6 cellular contexts compared by ENCODE assay signal in the genomic region with DNA sequence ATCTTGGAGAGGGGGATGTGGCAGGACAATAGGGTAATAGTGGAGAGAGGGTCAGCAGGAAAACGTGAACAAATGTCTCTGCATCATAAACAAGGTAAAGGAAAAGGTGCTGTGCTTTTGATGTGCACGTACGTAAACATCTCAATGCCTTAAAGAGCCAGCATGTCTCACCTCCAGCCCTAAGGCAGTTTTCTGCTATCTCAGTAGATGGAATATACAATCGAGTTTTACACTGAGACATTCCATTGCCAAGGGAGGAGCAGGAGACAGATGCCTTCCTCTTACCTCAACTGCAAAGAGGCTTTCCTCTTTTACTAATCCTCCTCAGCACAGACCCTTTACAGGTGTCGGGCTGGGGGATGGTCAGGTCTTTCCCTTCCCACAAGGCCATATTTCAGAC.
DNase-seq lines count a peak whose midpoint lies in the region; ATAC-seq and TF ChIP-seq lines count a peak whose summit lies in the region.
"Not testable (repeated sequence)": the region's sequence is repeated elsewhere in the genome, so short reads cannot be mapped to it uniquely, and the experiment has no call there.

No MANE protein-coding gene starts in this region.

- 0 out of 2 replicates have a peak overlapping the region, but pooled peaks have one; percentile 6 for H3K4me2 ChIP-seq in GM23338
- H3K4me2 ChIP-seq in neural progenitor cell, result not testable (repeated sequence)

- H3K36me3 ChIP-seq in GM23338 (ENCODE audit: insufficient read depth); HUES6 (ENCODE audit: control insufficient read depth, insufficient read depth, low read length); endodermal cell (ENCODE audit: control insufficient read depth, insufficient read depth, low read length); neural progenitor cell: not testable (repeated sequence)

- H3K27ac Mint-ChIP-seq in GM23338 (peak overlapping the region; percentile 60; the same call in 1 of the 2 replicates), endodermal cell (peak overlapping the region; percentile 60)
- not testable (repeated sequence) for H3K27ac Mint-ChIP-seq in neural progenitor cell

- H3K36me3 Mint-ChIP-seq in GM23338 (ENCODE audit: low read depth); endodermal cell (ENCODE audit: low read depth); neural progenitor cell: not testable (repeated sequence)

- not testable (repeated sequence) for H4K20me1 ChIP-seq in GM23338 (replicated peaks; ENCODE audit: insufficient read depth); neural progenitor cell (ENCODE audit: low read depth)

- peaks cover 17% of the 10 kb centered on the region; the same call in 1 of the 2 replicates for H3K4me1 ChIP-seq in GM23338 (ENCODE audit: insufficient read depth)
- peaks cover 17% of the 10 kb centered on the region for H3K4me1 ChIP-seq in HUES6 (ENCODE audit: control insufficient read depth, insufficient read depth, low read length)
- H3K4me1 ChIP-seq in endodermal cell (ENCODE audit: control insufficient read depth, insufficient read depth, low read length); neural progenitor cell: not testable (repeated sequence)

- H3K79me2 ChIP-seq in GM23338 (replicated peaks; ENCODE audit: insufficient read depth); neural progenitor cell (ENCODE audit: low read depth): not testable (repeated sequence)

- peak overlapping the region; percentile 51 for H3K9ac ChIP-seq in HUES6 (ENCODE audit: low read length)
- H3K9ac ChIP-seq in endodermal cell (ENCODE audit: extremely low read depth, low read length, poor library complexity, severe bottlenecking); neural progenitor cell: not testable (repeated sequence)

- not testable (repeated sequence) for TF ChIP-seq CTCF in GM23338 (conservative IDR thresholded peaks at IDR 0.05; ENCODE audit: low read depth in 2 of 2); VCaP (conservative IDR thresholded peaks at IDR 0.05); endodermal cell (conservative IDR thresholded peaks at IDR 0.05); neural progenitor cell (IDR thresholded peaks at IDR 0.05)

- not testable (repeated sequence) for H3F3A ChIP-seq in GM23338 (replicated peaks; ENCODE audit: low read depth); neural progenitor cell (ENCODE audit: low read depth)

- H3K27me3 ChIP-seq in GM23338 (ENCODE audit: insufficient read depth); HUES6 (ENCODE audit: control insufficient read depth, insufficient read depth, low read length); endodermal cell (ENCODE audit: control insufficient read depth, insufficient read depth, low read length, poor library complexity, severe bottlenecking); neural progenitor cell: not testable (repeated sequence)

- WGBS in endodermal cell (ENCODE audit: insufficient coverage in 1 of 2, insufficient read length in 1 of 2), 2 experiments, result 73 to 80% methylated on average over 1 to 5 of the region's 5 CpGs

- H3K4me3 ChIP-seq in GM23338; HUES6 (ENCODE audit: low read depth, low read length); endodermal cell (ENCODE audit: low read length); neural progenitor cell: not testable (repeated sequence)

- not testable (repeated sequence) for H3K4me3 Mint-ChIP-seq in GM23338, endodermal cell, neural progenitor cell

- DNase-seq in GM23338 (ENCODE audit: low spot score), result peak; percentile 28
- peak; percentile 50 for DNase-seq in endodermal cell
- peak; percentile 58 for DNase-seq in islet precursor cell
- not testable (repeated sequence) for DNase-seq in neural progenitor cell (ENCODE audit: low spot score)

- peaks cover 19% of the 10 kb centered on the region for H3K9me2 ChIP-seq in GM23338 (ENCODE audit: insufficient read depth)

- not testable (repeated sequence) for ATAC-seq in GM23338

- H3K27ac ChIP-seq in GM23338 (ENCODE audit: low read depth) (peak overlapping the region; percentile 51; the same call in 1 of the 2 replicates), HUES6 (ENCODE audit: low read depth, low read length) (peak overlapping the region; percentile 44; the same call in 1 of the 2 replicates), VCaP (peak overlapping the region; percentile 27; the same call in 1 of the 2 replicates)
- not testable (repeated sequence) for H3K27ac ChIP-seq in endodermal cell (ENCODE audit: low read depth, low read length); neural progenitor cell

- not testable (repeated sequence) for H3K9me3 ChIP-seq in HUES6 (ENCODE audit: control insufficient read depth, insufficient read depth, low read depth, low read length); endodermal cell (ENCODE audit: control insufficient read depth, low read length); neural progenitor cell (ENCODE audit: low read depth)

- not testable (repeated sequence) for H3K9me3 Mint-ChIP-seq in GM23338, endodermal cell, neural progenitor cell

- not testable (repeated sequence) for H3K27me3 Mint-ChIP-seq in GM23338 (ENCODE audit: insufficient read depth, low read depth, poor library complexity); endodermal cell (ENCODE audit: insufficient read depth); neural progenitor cell (ENCODE audit: insufficient read depth, low read depth)

- peak overlapping the region; percentile 56 for H2AFZ ChIP-seq in GM23338
- peak overlapping the region; percentile 50 for H2AFZ ChIP-seq in neural progenitor cell (replicated peaks)

- H3K4me1 Mint-ChIP-seq in GM23338 (peaks cover 15% of the 10 kb centered on the region), endodermal cell (peaks cover 14% of the 10 kb centered on the region)
- not testable (repeated sequence) for H3K4me1 Mint-ChIP-seq in neural progenitor cell
